In the genomic region with DNA sequence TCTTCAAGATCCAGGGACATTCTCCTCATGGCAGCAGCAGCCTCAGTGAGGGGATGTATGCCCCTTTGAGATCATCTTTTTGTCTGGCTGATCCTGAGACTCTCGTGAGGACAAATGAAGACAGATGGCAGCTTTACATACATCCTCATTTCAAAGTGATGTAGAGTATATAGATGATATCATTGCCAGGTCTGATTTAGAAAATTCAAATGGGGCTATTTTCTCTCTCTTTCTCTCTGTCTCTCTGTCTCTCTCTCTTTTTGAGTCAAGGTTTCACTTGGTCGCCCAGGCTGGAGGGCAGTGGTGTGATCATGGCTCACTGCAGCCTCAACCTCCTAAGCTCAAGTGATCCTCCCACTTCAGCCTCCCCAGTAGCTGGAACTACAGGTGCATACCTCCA, we compare ENCODE assay signal across 33 cellular contexts.
"Had no signal": no experiment of that assay in that cellular context is flagged by ENCODE, and none has a peak within 500 bp of the region (broad histone marks: within the 10 kb centered on the region; RNA-seq: fewer than 3 reads in every experiment).

No MANE protein-coding gene starts in this region.

- H3K4me1 Mint-ChIP-seq: activated CD4-positive, alpha-beta T cell treated with anti-CD3 and anti-CD28 coated beads for 36 hours; activated naive CD4-positive, alpha-beta T cell treated with anti-CD3 and anti-CD28 coated beads, Interleukin-2, amount 50 U/mL, for 24 hours; activated naive CD8-positive, alpha-beta T cell treated with anti-CD3 and anti-CD28 coated beads for 36 hours; central memory CD8-positive, alpha-beta T cell had no signal

- FAIRE-seq: astrocyte, bronchial epithelial cell, colon had no signal

- H3K27ac Mint-ChIP-seq: activated CD4-positive, alpha-beta memory T cell treated with anti-CD3 and anti-CD28 coated beads for 36 hours; activated CD4-positive, alpha-beta T cell treated with anti-CD3 and anti-CD28 coated beads for 36 hours; activated CD4-positive, alpha-beta T cell treated with anti-CD3 and anti-CD28 coated beads, Interleukin-2, amount 10 ng/mL, durations not matched to agents 24 days and 14 days; activated CD8-positive, alpha-beta memory T cell treated with anti-CD3 and anti-CD28 coated beads, Interleukin-2, amount 10 ng/mL, durations not matched to agents 7 days and 5 days; activated CD8-positive, alpha-beta T cell treated with anti-CD3 and anti-CD28 coated beads, Interleukin-2, amount 10 ng/mL, durations not matched to agents 7 days and 5 days; activated naive CD4-positive, alpha-beta T cell treated with anti-CD3 and anti-CD28 coated beads for 36 hours; activated naive CD4-positive, alpha-beta T cell treated with anti-CD3 and anti-CD28 coated beads, Interleukin-2, amount 50 U/mL, for 24 hours; activated naive CD8-positive, alpha-beta T cell treated with anti-CD3 and anti-CD28 coated beads for 36 hours; activated T-helper 1 cell treated with anti-CD3 and anti-CD28 coated beads, Interleukin-12 subunit alpha, Interleukin-12 subunit beta, Interleukin-2, Interleukin-4 antibody, amounts not matched to agents 30 ng/mL and 10 ng/mL and 1 ng/mL, durations not matched to agents 14 hours and 24 hours and 36 hours; activated T-helper 2 cell treated with anti-CD3 and anti-CD28 coated beads, Interferon-gamma antibody, Interleukin-2, Interleukin-4, amounts not matched to agents 10 μg/mL and 5 μg/mL and 100 μg/mL, durations not matched to agents 14 hours and 24 hours and 36 hours; effector memory CD8-positive, alpha-beta T cell had no signal

- H3K27me3 ChIP-seq: brain microvascular endothelial cell, esophagus muscularis mucosa, gastrocnemius medialis, heart left ventricle had no signal

- H3K36me3 ChIP-seq: brain microvascular endothelial cell, esophagus muscularis mucosa, gastrocnemius medialis, heart left ventricle had no signal

- H3K36me3 Mint-ChIP-seq: activated CD4-positive, alpha-beta memory T cell treated with anti-CD3 and anti-CD28 coated beads for 36 hours; activated CD8-positive, alpha-beta memory T cell treated with anti-CD3 and anti-CD28 coated beads, Interleukin-2, amount 10 ng/mL, durations not matched to agents 7 days and 5 days; activated naive CD4-positive, alpha-beta T cell treated with anti-CD3 and anti-CD28 coated beads, Interleukin-2, amount 50 U/mL, for 24 hours; activated naive CD8-positive, alpha-beta T cell treated with anti-CD3 and anti-CD28 coated beads for 36 hours had no signal

- H3K9me3 ChIP-seq: esophagus muscularis mucosa, gastrocnemius medialis, heart left ventricle had no signal

- H3K4me1 ChIP-seq: esophagus muscularis mucosa, foreskin keratinocyte, gastrocnemius medialis, heart left ventricle had no signal

- ATAC-seq: activated CD4-positive, alpha-beta T cell treated with anti-CD3 and anti-CD28 coated beads for 36 hours; activated CD8-positive, alpha-beta T cell treated with anti-CD3 and anti-CD28 coated beads, Interleukin-2, amount 10 ng/mL, durations not matched to agents 7 days and 5 days; effector memory CD8-positive, alpha-beta T cell; foreskin keratinocyte; gastrocnemius medialis; heart left ventricle had no signal

- H3K4me3 Mint-ChIP-seq: activated CD4-positive, alpha-beta memory T cell treated with anti-CD3 and anti-CD28 coated beads for 36 hours; activated CD4-positive, alpha-beta T cell treated with anti-CD3 and anti-CD28 coated beads for 36 hours; activated CD4-positive, alpha-beta T cell treated with anti-CD3 and anti-CD28 coated beads, Interleukin-2, amount 10 ng/mL, durations not matched to agents 24 days and 14 days; activated CD8-positive, alpha-beta memory T cell treated with anti-CD3 and anti-CD28 coated beads, Interleukin-2, amount 10 ng/mL, durations not matched to agents 7 days and 5 days; activated CD8-positive, alpha-beta T cell treated with anti-CD3 and anti-CD28 coated beads, Interleukin-2, amount 10 ng/mL, durations not matched to agents 7 days and 5 days; activated naive CD4-positive, alpha-beta T cell treated with anti-CD3 and anti-CD28 coated beads for 36 hours; activated naive CD4-positive, alpha-beta T cell treated with anti-CD3 and anti-CD28 coated beads, Interleukin-2, amount 50 U/mL, for 24 hours; activated naive CD8-positive, alpha-beta T cell treated with anti-CD3 and anti-CD28 coated beads for 36 hours; activated T-helper 1 cell treated with anti-CD3 and anti-CD28 coated beads, Interleukin-12 subunit alpha, Interleukin-12 subunit beta, Interleukin-2, Interleukin-4 antibody, amounts not matched to agents 30 ng/mL and 10 ng/mL and 1 ng/mL, durations not matched to agents 14 hours and 24 hours and 36 hours; central memory CD8-positive, alpha-beta T cell; effector memory CD8-positive, alpha-beta T cell had no signal

- H3K9me3 Mint-ChIP-seq: activated CD4-positive, alpha-beta memory T cell treated with anti-CD3 and anti-CD28 coated beads for 36 hours; activated CD4-positive, alpha-beta T cell treated with anti-CD3 and anti-CD28 coated beads, Interleukin-2, amount 10 ng/mL, durations not matched to agents 24 days and 14 days; activated naive CD4-positive, alpha-beta T cell treated with anti-CD3 and anti-CD28 coated beads for 36 hours; activated naive CD4-positive, alpha-beta T cell treated with anti-CD3 and anti-CD28 coated beads, Interleukin-2, amount 50 U/mL, for 24 hours; activated naive CD8-positive, alpha-beta T cell treated with anti-CD3 and anti-CD28 coated beads for 36 hours; activated T-helper 1 cell treated with anti-CD3 and anti-CD28 coated beads, Interleukin-12 subunit alpha, Interleukin-12 subunit beta, Interleukin-2, Interleukin-4 antibody, amounts not matched to agents 30 ng/mL and 10 ng/mL and 1 ng/mL, durations not matched to agents 14 hours and 24 hours and 36 hours; activated T-helper 2 cell treated with anti-CD3 and anti-CD28 coated beads, Interferon-gamma antibody, Interleukin-2, Interleukin-4, amounts not matched to agents 10 μg/mL and 5 μg/mL and 100 μg/mL, durations not matched to agents 14 hours and 24 hours and 36 hours; central memory CD8-positive, alpha-beta T cell; effector memory CD8-positive, alpha-beta T cell had no signal

- DNase-seq: activated CD4-positive, alpha-beta memory T cell treated with anti-CD3 and anti-CD28 coated beads for 36 hours; activated CD4-positive, alpha-beta T cell treated with anti-CD3 and anti-CD28 coated beads for 36 hours; activated CD4-positive, alpha-beta T cell treated with anti-CD3 and anti-CD28 coated beads, Interleukin-2, amount 10 ng/mL, durations not matched to agents 24 days and 14 days; activated CD4-positive, CD25-positive, alpha-beta regulatory T cell; activated CD4-positive, CD25-positive, alpha-beta regulatory T cell treated with anti-CD3 and anti-CD28 coated beads, Interleukin-2, amount 50 U/mL, for 72 hours; activated CD8-positive, alpha-beta memory T cell treated with anti-CD3 and anti-CD28 coated beads, Interleukin-2, amount 10 ng/mL, durations not matched to agents 7 days and 5 days; activated CD8-positive, alpha-beta memory T cell treated with anti-CD3 and anti-CD28 coated beads, Interleukin-2, amount 50 U/mL, for 4 hours; activated CD8-positive, alpha-beta T cell treated with anti-CD3 and anti-CD28 coated beads, Interleukin-2, amount 10 ng/mL, durations not matched to agents 7 days and 5 days; activated effector memory CD4-positive, alpha-beta T cell treated with anti-CD3 and anti-CD28 coated beads, Interleukin-2, amount 50 U/mL, for 16 hours; activated naive CD4-positive, alpha-beta T cell treated with anti-CD3 and anti-CD28 coated beads for 36 hours; activated naive CD8-positive, alpha-beta T cell treated with anti-CD3 and anti-CD28 coated beads for 36 hours; activated T-cell treated with anti-CD3 and anti-CD28 coated beads, Interleukin-2, amount 50 U/mL, for 1 hour; activated T-cell treated with anti-CD3 and anti-CD28 coated beads, Interleukin-2, amount 50 U/mL, for 48 hours; amniotic stem cell; anterior cingulate cortex; brain microvascular endothelial cell; cortex of kidney; dermis blood vessel endothelial cell; effector CD4-positive, alpha-beta T cell; effector memory CD8-positive, alpha-beta T cell; erythroblast; foreskin keratinocyte; gastrocnemius medialis; glutamatergic neuron; heart left ventricle had no signal

- H3K4me3 ChIP-seq: esophagus muscularis mucosa, gastrocnemius medialis, heart left ventricle had no signal

- H3K27ac ChIP-seq: brain microvascular endothelial cell, esophagus muscularis mucosa, foreskin keratinocyte, gastrocnemius medialis, heart left ventricle had no signal
